ENCODE assay signal across 23 cellular contexts in the genomic region with DNA sequence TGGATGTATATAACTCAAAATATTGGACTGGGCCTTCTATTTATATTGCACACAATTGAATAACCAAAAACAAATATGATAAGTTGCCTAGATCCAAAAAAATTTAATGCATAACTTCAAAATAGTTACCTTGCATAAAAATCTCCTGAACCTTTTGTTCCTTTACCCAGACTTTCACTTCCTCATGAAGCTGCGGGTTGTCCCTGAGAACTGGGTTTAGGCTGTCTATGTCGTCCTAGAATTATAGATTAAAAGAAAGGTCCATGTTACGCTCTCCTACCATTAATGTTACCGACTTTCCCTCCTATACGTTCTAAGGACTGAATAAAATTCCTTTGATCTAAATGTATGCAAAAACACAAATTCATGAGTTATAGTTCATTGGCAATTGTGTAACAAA.
DNase-seq lines count a peak whose midpoint lies in the region; ATAC-seq, FAIRE-seq and TF ChIP-seq lines count a peak whose summit lies in the region.
"Had no signal": no experiment of that assay in that cellular context is flagged by ENCODE, and none has a peak within 500 bp of the region (broad histone marks: within the 10 kb centered on the region; RNA-seq: fewer than 3 reads in every experiment).

No MANE protein-coding gene starts in this region.

- peaks cover 57% of the 10 kb centered on the region for H3K4me1 ChIP-seq in CD4-positive, alpha-beta memory T cell (ENCODE audit: insufficient read depth, low read length)
- H3K4me1 ChIP-seq in OCI-LY7 (ENCODE audit: insufficient read depth, low read length, poor library complexity, severe bottlenecking) (peaks cover 47% of the 10 kb centered on the region), PC-3 (ENCODE audit: insufficient read depth, low read length) (peaks cover 5% of the 10 kb centered on the region)

- intact Hi-C loops in CD4-positive, alpha-beta memory T cell (cut with micrococcal nuclease) = loop anchor here (5.0 to 10.0 kb wide), 3 partner anchors 135 to 243 kb away; no protein-coding TSS in a partner anchor
- intact Hi-C loops in OCI-LY7 (cut with micrococcal nuclease; ENCODE audit: unreplicated experiment) (loop anchor here (5.0 kb wide), 2 partner anchors 243 to 303 kb away; a partner anchor contains a TSS), PC-3 (cut with micrococcal nuclease) (loop anchor here (5.0 kb wide), 1 partner anchor 368 kb away; no protein-coding TSS in a partner anchor)

- peaks cover 10% of the 10 kb centered on the region for H3K36me3 ChIP-seq in CD4-positive, alpha-beta memory T cell (ENCODE audit: insufficient read depth, low read length)
- H3K36me3 ChIP-seq in OCI-LY7 (ENCODE audit: insufficient read depth, low read length) (peaks cover 41% of the 10 kb centered on the region), PC-3 (ENCODE audit: low read depth, low read length) (peaks cover 22% of the 10 kb centered on the region)

- CTCF ChIA-PET in CD4-positive, alpha-beta memory T cell (lab: Charles Lee; ENCODE audit: partially characterized antibody) = interaction anchor here (0.9 to 2.9 kb wide), 3 partner anchors 410 to 502 kb away, joined by 3 to 12 read pairs (median 6); no protein-coding TSS in a partner anchor
- CTCF ChIA-PET in OCI-LY7 (lab: Charles Lee; ENCODE audit: unreplicated experiment) = no interaction called here
- CTCF ChIA-PET in PC-3 (lab: Charles Lee) = interaction anchor here (0.6 kb wide), 1 partner anchor 369 kb away, joined by 5 read pairs; no protein-coding TSS in a partner anchor

- H3K9ac ChIP-seq in PC-3 (ENCODE audit: low read length) = no peak overlapping the region

- peak overlapping the region in 6 of 8 donors; percentile 5 to 68 (median 50) for H3K4me3 Mint-ChIP-seq in CD4-positive, alpha-beta memory T cell
- peak overlapping the region in 3 of 4 donors; percentile 24 to 59 (median 31) for H3K4me3 Mint-ChIP-seq in IgD-negative memory B cell
- H3K4me3 Mint-ChIP-seq in immature natural killer cell = no peak overlapping the region
- H3K4me3 Mint-ChIP-seq: type B pancreatic cell had no signal

- H3K27me3 ChIP-seq in CD4-positive, alpha-beta memory T cell (ENCODE audit: insufficient read depth, low read length) = no peaks in the 10 kb centered on the region
- no peaks in the 10 kb centered on the region for H3K27me3 ChIP-seq in PC-3 (ENCODE audit: low read length)

- H2AFZ ChIP-seq in OCI-LY7 (ENCODE audit: low read length) = no peak overlapping the region
- H2AFZ ChIP-seq in PC-3 (ENCODE audit: low read length) = no peak overlapping the region

- H3K4me2 ChIP-seq in OCI-LY7 (ENCODE audit: low read length) (peak overlapping the region; percentile 45), PC-3 (ENCODE audit: low read length) (no peak overlapping the region)

- no peak for TF ChIP-seq POLR2A in GM12892 (IDR thresholded peaks at IDR 0.05; ENCODE audit: low read depth, low read length)

- peaks cover 0 to 3% (median 0%) of the 10 kb centered on the region in 8 donors for H3K9me3 Mint-ChIP-seq in CD4-positive, alpha-beta memory T cell
- H3K9me3 Mint-ChIP-seq in IgD-negative memory B cell (no peaks in the 10 kb centered on the region), immature natural killer cell (no peaks in the 10 kb centered on the region)
- H3K9me3 Mint-ChIP-seq: type B pancreatic cell had no signal

- POLR2A ChIA-PET in CD4-positive, alpha-beta memory T cell (lab: Charles Lee; ENCODE audit: partially characterized antibody) = interaction anchor here (1.0 to 1.2 kb wide), 2 partner anchors 8 to 49 kb away, joined by 3 read pairs; no protein-coding TSS in a partner anchor
- POLR2A ChIA-PET in OCI-LY7 (lab: Charles Lee) = no interaction called here
- POLR2A ChIA-PET in PC-3 (lab: Charles Lee; ENCODE audit: unreplicated experiment) = interaction anchor here (0.6 to 0.7 kb wide), 2 partner anchors 45 to 214 kb away, joined by 3 to 4 read pairs; no protein-coding TSS in a partner anchor

- BruUV-seq in OCI-LY7 (replicated peaks; lab: Mats Ljungman, UMichigan) (no TSS peak), PC-3 (replicated peaks; lab: Mats Ljungman, UMichigan) (no TSS peak)

- H4K20me1 ChIP-seq in OCI-LY7 (ENCODE audit: insufficient read depth, low read length) (peaks cover 39% of the 10 kb centered on the region), PC-3 (ENCODE audit: low read length) (0 out of 2 replicates have a peak, but pooled peaks cover 13% of the 10 kb centered on the region)

- TF ChIP-seq CTCF in OCI-LY7 (conservative IDR thresholded peaks at IDR 0.05; ENCODE audit: low read length) = no peak
- TF ChIP-seq CTCF in PC-3 (conservative IDR thresholded peaks at IDR 0.05; ENCODE audit: low read depth, low read length) = no peak

- H3K4me3 ChIP-seq in CD4-positive, alpha-beta memory T cell (ENCODE audit: low read length in 2 of 2) = no peak overlapping the region
- H3K4me3 ChIP-seq in OCI-LY7 (ENCODE audit: low read depth, low read length, poor library complexity, severe bottlenecking) (no peak overlapping the region), PC-3 (ENCODE audit: low read length) (no peak overlapping the region)
- H3K4me3 ChIP-seq: lung had no signal

- FAIRE-seq in GM12892 (lab: Jason Lieb, UNC) = no peak
- FAIRE-seq: bronchial epithelial cell, endometrium had no signal

- ATAC-seq in HG02571 (IDR thresholded peaks at IDR 0.05; ENCODE audit: unreplicated experiment) (no peak), PC-3 (no peak)

- peaks cover 6 to 15% of the 10 kb centered on the region in 2 donors for H3K36me3 Mint-ChIP-seq in CD4-positive, alpha-beta memory T cell
- H3K36me3 Mint-ChIP-seq in IgD-negative memory B cell (no peaks in the 10 kb centered on the region), immature natural killer cell (peaks cover 3 to 5% (median 4%) of the 10 kb centered on the region in 3 donors)

- no peaks in the 10 kb centered on the region for H3K27me3 Mint-ChIP-seq in CD4-positive, alpha-beta memory T cell
- H3K27me3 Mint-ChIP-seq in IgD-negative memory B cell = no peaks in the 10 kb centered on the region
- peaks cover 0 to 2% (median 2%) of the 10 kb centered on the region in 3 donors for H3K27me3 Mint-ChIP-seq in immature natural killer cell (ENCODE audit: low read depth in 3 of 3)
- H3K27me3 Mint-ChIP-seq: type B pancreatic cell had no signal

- DNase-seq in CD4-positive, alpha-beta memory T cell = no peak
- DNase-seq in OCI-LY7 (ENCODE audit: low spot score) (peak; percentile 32), immature natural killer cell (no peak), GM12892 (ENCODE audit: insufficient read length) (no peak), inferior parietal cortex (ENCODE audit: extremely low spot score) (no peak), PC-3 (no peak)
- DNase-seq: activated CD4-positive, alpha-beta T cell treated with anti-CD3 and anti-CD28 coated beads, Interleukin-2, amount 50 U/mL, for 1 hour; activated CD8-positive, alpha-beta memory T cell treated with anti-CD3 and anti-CD28 coated beads, Interleukin-2, amount 50 U/mL, for 4 hours; activated gamma-delta T cell; amygdala; COR-L47; KG1; NCI-H1092 treated with DMSO at 0.1 percent for 48 hours; NCI-H446 treated with DMSO at 0.1 percent for 48 hours; Right ventricle myocardium superior; stimulated activated CD4-positive, alpha-beta T cell treated with anti-CD3 and anti-CD28 coated beads, Interleukin-4, amount 100 ng/mL, for 24 hours; T-helper 1 cell had no signal

- H3K4me1 Mint-ChIP-seq in CD4-positive, alpha-beta memory T cell = peaks cover 40 to 62% (median 51%) of the 10 kb centered on the region in 4 donors
- peaks cover 46 to 50% (median 48%) of the 10 kb centered on the region in 3 donors for H3K4me1 Mint-ChIP-seq in IgD-negative memory B cell
- H3K4me1 Mint-ChIP-seq in immature natural killer cell = peaks cover 37 to 55% of the 10 kb centered on the region in 2 donors

- peaks cover 98% of the 10 kb centered on the region for H3K79me2 ChIP-seq in OCI-LY7 (ENCODE audit: insufficient read depth, low read depth, low read length)
- H3K79me2 ChIP-seq in PC-3 (ENCODE audit: low read length) = peaks cover 73% of the 10 kb centered on the region

- H3K9me2 ChIP-seq in OCI-LY7 (ENCODE audit: insufficient read depth, low read length) (no peaks in the 10 kb centered on the region), PC-3 (replicated peaks; ENCODE audit: low read length) (no peaks in the 10 kb centered on the region)

- H3K9me3 ChIP-seq in CD4-positive, alpha-beta memory T cell (ENCODE audit: control insufficient read depth in 1 of 2, low read length in 2 of 2) = no peaks in the 10 kb centered on the region
- H3K9me3 ChIP-seq in OCI-LY7 (ENCODE audit: low read length) = no peaks in the 10 kb centered on the region
- no peaks in the 10 kb centered on the region for H3K9me3 ChIP-seq in PC-3 (ENCODE audit: low read length)

- H3K27ac Mint-ChIP-seq in CD4-positive, alpha-beta memory T cell = peak overlapping the region; percentile 2 to 88 (median 66)
- H3K27ac Mint-ChIP-seq in IgD-negative memory B cell (peak overlapping the region; percentile 15 to 58 (median 39)), immature natural killer cell (peak overlapping the region in 5 of 6 donors; percentile 20 to 51 (median 32))

- H3F3A ChIP-seq in PC-3 (ENCODE audit: low read length, unreplicated experiment) = no peaks in the 10 kb centered on the region

- no peak overlapping the region for H3K27ac ChIP-seq in CD4-positive, alpha-beta memory T cell (ENCODE audit: low read depth, low read length)
- H3K27ac ChIP-seq in OCI-LY7 (ENCODE audit: low read depth, low read length, poor library complexity, severe bottlenecking) (no peak overlapping the region), PC-3 (ENCODE audit: low read length) (no peak overlapping the region)

Comparison
In these comparisons a context has a peak if more than half of its experiments do, and no peak if none do; other contexts are left out.
1. H3K4me3 Mint-ChIP-seq: peak in CD4-positive, alpha-beta memory T cell (6 of 8) and IgD-negative memory B cell (3 of 4); none in immature natural killer cell (0 of 5).
2. Peak in every context shown above with its lines, with median percentiles within 50 percentile points of each other: H3K27ac Mint-ChIP-seq.